Comparison of ENCODE assay signal across 10 cellular contexts in the genomic region with DNA sequence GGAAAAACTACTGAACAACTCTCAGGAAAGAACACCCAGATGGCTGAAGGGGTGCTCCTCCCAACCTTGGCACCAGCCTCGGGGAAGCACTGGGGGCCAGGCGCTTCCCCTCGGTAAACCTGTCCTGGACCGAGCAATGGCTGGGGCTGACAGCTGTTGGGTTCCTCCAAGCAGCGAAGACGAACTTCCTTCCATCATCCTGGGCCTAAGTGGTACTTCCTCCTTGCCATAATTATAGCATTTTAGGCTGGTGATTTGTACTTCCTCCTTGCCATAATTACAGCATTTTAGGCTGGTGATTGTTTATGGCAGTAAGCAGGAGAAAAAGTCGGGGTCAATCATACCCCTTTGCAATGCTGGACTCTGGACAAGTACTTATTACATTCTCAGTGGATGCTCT.
DNase-seq lines count a peak whose midpoint lies in the region; ATAC-seq and TF ChIP-seq lines count a peak whose summit lies in the region.
"Had no signal": no experiment of that assay in that cellular context is flagged by ENCODE, and none has a peak within 500 bp of the region (broad histone marks: within the 10 kb centered on the region; RNA-seq: fewer than 3 reads in every experiment).

No MANE protein-coding gene starts in this region.

- peak overlapping the region; percentile 61 for H3K4me3 Mint-ChIP-seq in activated naive CD4-positive, alpha-beta T cell treated with anti-CD3 and anti-CD28 coated beads, Interleukin-2, amount 50 U/mL, for 24 hours

- no peak for TF ChIP-seq CTCF in suprapubic skin (IDR thresholded peaks at IDR 0.05)

- H3K27ac ChIP-seq in suprapubic skin, result peak overlapping the region; percentile 4

- H3K4me1 Mint-ChIP-seq in activated naive CD4-positive, alpha-beta T cell treated with anti-CD3 and anti-CD28 coated beads, Interleukin-2, amount 50 U/mL, for 24 hours, result peaks cover 72% of the 10 kb centered on the region

- WGBS in suprapubic skin, result 48% methylated on average over 4 of the region's 7 CpGs

- TF ChIP-seq POLR2A in suprapubic skin (IDR thresholded peaks at IDR 0.05), result no peak

- H3K4me3 ChIP-seq in suprapubic skin (no peak overlapping the region), H7 (ENCODE audit: insufficient read depth, low read depth, low read length) (no peak overlapping the region)

- no peaks in the 10 kb centered on the region for H3K9me3 Mint-ChIP-seq in activated naive CD4-positive, alpha-beta T cell treated with anti-CD3 and anti-CD28 coated beads, Interleukin-2, amount 50 U/mL, for 24 hours

- H3K36me3 ChIP-seq in suprapubic skin (peaks cover 32% of the 10 kb centered on the region), H7 (replicated peaks; ENCODE audit: control insufficient read depth, insufficient read depth, low read length) (no peaks in the 10 kb centered on the region)

- H3K9me3 ChIP-seq in suprapubic skin, result no peaks in the 10 kb centered on the region

- ATAC-seq in GM18858 (IDR thresholded peaks at IDR 0.05; ENCODE audit: unreplicated experiment), result no peak

- no peak for TF ChIP-seq EP300 in suprapubic skin (IDR thresholded peaks at IDR 0.05)

- peaks cover 19% of the 10 kb centered on the region for H3K4me1 ChIP-seq in suprapubic skin

- H3K27me3 ChIP-seq in suprapubic skin (no peaks in the 10 kb centered on the region), H7 (ENCODE audit: control insufficient read depth, insufficient read depth, low read length) (no peaks in the 10 kb centered on the region)

- H3K27ac Mint-ChIP-seq in activated naive CD4-positive, alpha-beta T cell treated with anti-CD3 and anti-CD28 coated beads, Interleukin-2, amount 50 U/mL, for 24 hours, result peak overlapping the region; percentile 74

- H3K27me3 Mint-ChIP-seq in activated naive CD4-positive, alpha-beta T cell treated with anti-CD3 and anti-CD28 coated beads, Interleukin-2, amount 50 U/mL, for 24 hours, result no peaks in the 10 kb centered on the region

- no peak for DNase-seq in activated naive CD4-positive, alpha-beta T cell (lab: John Stamatoyannopoulos, UW)
- DNase-seq in SKM-1 (lab: John Stamatoyannopoulos, UW; ENCODE audit: unreplicated experiment), result peak; percentile 83
- DNase-seq in globus pallidus (ENCODE audit: low spot score), result peak; percentile 35
- DNase-seq in suprapubic skin (ENCODE audit: low spot score in 2 of 2), result no peak
- no peak for DNase-seq in HuH-7 (ENCODE audit: low spot score)
- DNase-seq in H7, result no peak
- DNase-seq: NCI-H2029, SHP77 had no signal

- peaks cover 2% of the 10 kb centered on the region for H3K36me3 Mint-ChIP-seq in activated naive CD4-positive, alpha-beta T cell treated with anti-CD3 and anti-CD28 coated beads, Interleukin-2, amount 50 U/mL, for 24 hours

Comparison
In these comparisons a context has a peak if more than half of its experiments do, and no peak if none do; other contexts are left out.
1. DNase-seq: peak in SKM-1 (single experiment) and globus pallidus (single experiment); none in activated naive CD4-positive, alpha-beta T cell (0 of 4), suprapubic skin (0 of 2), HuH-7 (single experiment) and H7 (single experiment).